In the genomic region with DNA sequence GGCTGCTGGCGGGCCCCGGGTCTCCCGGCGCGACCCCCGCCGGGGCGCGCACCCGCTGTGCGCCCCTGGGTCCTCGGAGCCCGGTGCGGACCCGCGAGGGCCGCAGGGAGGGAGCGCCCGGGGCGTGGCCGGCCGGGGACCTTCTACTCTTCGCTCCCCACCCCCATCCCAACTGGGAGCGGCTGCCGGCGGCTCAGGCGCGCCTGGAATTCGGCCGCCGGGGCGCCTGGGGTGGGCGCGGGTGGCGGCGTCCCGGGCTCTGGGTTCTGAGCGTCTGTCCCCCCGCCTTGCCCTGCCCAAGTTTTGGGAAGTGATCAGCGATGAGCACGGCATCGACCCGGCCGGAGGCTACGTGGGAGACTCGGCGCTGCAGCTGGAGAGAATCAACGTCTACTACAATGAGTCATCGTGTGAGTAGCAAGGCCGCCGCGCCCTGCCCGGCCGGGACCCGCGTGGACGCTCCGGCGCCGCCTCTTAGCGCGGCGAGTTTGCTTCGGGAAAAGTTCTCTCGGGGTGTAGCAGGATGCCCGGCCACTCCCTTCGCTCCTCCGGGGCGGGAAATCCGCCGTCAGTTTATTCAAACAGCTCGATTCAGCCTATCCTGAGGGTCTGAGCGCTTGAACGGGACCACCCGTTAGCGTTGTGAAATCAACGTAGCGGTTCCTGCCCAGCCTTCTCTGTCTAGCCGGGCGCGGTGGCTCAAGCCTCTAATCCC, we compare ENCODE assay signal across 9 cellular contexts. TPM values are rescaled to one million over a fixed set of nuclear protein-coding genes. Genes with fewer than 3 reads are reported as not detected.
DNase-seq lines count a peak whose midpoint lies in the region; ATAC-seq and TF ChIP-seq lines count a peak whose summit lies in the region.
"Had no signal": no experiment of that assay in that cellular context is flagged by ENCODE, and none has a peak within 500 bp of the region (broad histone marks: within the 10 kb centered on the region; RNA-seq: fewer than 3 reads in every experiment).

No MANE protein-coding gene starts in this region.

- H3K36me3 Mint-ChIP-seq in stimulated activated effector memory CD8-positive, alpha-beta T cell treated with anti-CD3 and anti-CD28 coated beads, Interleukin-12 subunit alpha, Interleukin-12 subunit beta, amount 100 ng/mL, for 72 hours, result peaks cover 4% of the 10 kb centered on the region

- intact Hi-C loops in left colon (cut with DNase I, micrococcal nuclease), result no loop called here

- peak; percentile 33 for ATAC-seq in HG03159 (IDR thresholded peaks at IDR 0.05; ENCODE audit: unreplicated experiment)
- peak; percentile 84 for ATAC-seq in left colon
- ATAC-seq in stimulated activated effector memory CD8-positive, alpha-beta T cell treated with anti-CD3 and anti-CD28 coated beads, Interleukin-12 subunit alpha, Interleukin-12 subunit beta, amount 100 ng/mL, for 72 hours, result peak; percentile 82
- ATAC-seq in GM18873 (IDR thresholded peaks at IDR 0.05; ENCODE audit: low FRiP score, unreplicated experiment), result no peak

- peaks cover 4% of the 10 kb centered on the region for H3K9me3 Mint-ChIP-seq in stimulated activated effector memory CD8-positive, alpha-beta T cell treated with anti-CD3 and anti-CD28 coated beads, Interleukin-12 subunit alpha, Interleukin-12 subunit beta, amount 100 ng/mL, for 72 hours

- peak overlapping the region; percentile 81 for H3K4me3 ChIP-seq in choroid plexus epithelial cell (ENCODE audit: low read depth, low read length)

- H3K4me3 Mint-ChIP-seq in stimulated activated effector memory CD8-positive, alpha-beta T cell treated with anti-CD3 and anti-CD28 coated beads, Interleukin-12 subunit alpha, Interleukin-12 subunit beta, amount 100 ng/mL, for 72 hours, result peak overlapping the region; percentile 61

- DNase-seq in CD1c-positive myeloid dendritic cell (ENCODE audit: extremely low spot score), result peak; percentile 96
- DNase-seq in GM19238 (ENCODE audit: insufficient read length, low spot score), result peak; percentile 66
- DNase-seq in RPMI7951 (ENCODE audit: low read depth), result peak; percentile 91
- DNase-seq in choroid plexus epithelial cell (ENCODE audit: low read depth), result peak; percentile 91
- DNase-seq in left colon, result peak; percentile 72
- peak; percentile 12 to 58 for DNase-seq in stimulated activated effector memory CD8-positive, alpha-beta T cell treated with anti-CD3 and anti-CD28 coated beads, Interleukin-12 subunit alpha, Interleukin-12 subunit beta, amount 100 ng/mL, for 72 hours (ENCODE audit: low spot score in 2 of 2)

- H3K4me1 Mint-ChIP-seq in stimulated activated effector memory CD8-positive, alpha-beta T cell treated with anti-CD3 and anti-CD28 coated beads, Interleukin-12 subunit alpha, Interleukin-12 subunit beta, amount 100 ng/mL, for 72 hours, result peaks cover 18% of the 10 kb centered on the region

- H3K27ac Mint-ChIP-seq in stimulated activated effector memory CD8-positive, alpha-beta T cell treated with anti-CD3 and anti-CD28 coated beads, Interleukin-12 subunit alpha, Interleukin-12 subunit beta, amount 100 ng/mL, for 72 hours, result no peak overlapping the region

- no peak for TF ChIP-seq CTCF in choroid plexus epithelial cell (conservative IDR thresholded peaks at IDR 0.05; ENCODE audit: low read depth, low read length)

RNA-seq across cellular contexts. Expression of gene TUBB6, which starts 0.5 kb away (rescaled TPM):
- 522 and 588 TPM in 2 replicates for total RNA-seq in RPMI7951 (2014; rRNA removed; shearing (Covaris generic))
- total RNA-seq in left colon, result 10 to 100 TPM in 1 of 2 donors, 1 to 10 TPM in 1; 8.3 to 29.8 TPM

RNA-seq across cellular contexts. Expression of gene CIDEA, which starts 54.4 kb away (rescaled TPM):
- total RNA-seq in RPMI7951 (2014; rRNA removed; shearing (Covaris generic)), result not detected in 2 replicates
- total RNA-seq in left colon, result under 1 TPM in 1 of 2 donors, not detected in 1; 0.34 TPM
- total RNA-seq: T-helper 2 cell treated with Interferon-gamma antibody and Interleukin-4, amounts not matched to agents 100 ng/mL and 5 ng/mL, for 36 hours had no signal

Comparison
In these comparisons a context has a peak if more than half of its experiments do, and no peak if none do; other contexts are left out.
1. DNase-seq: peak in every context shown above with its lines; median percentile 96 in CD1c-positive myeloid dendritic cell; 91 in RPMI7951; 91 in choroid plexus epithelial cell; 72 in left colon; 66 in GM19238; 35 in stimulated activated effector memory CD8-positive, alpha-beta T cell treated with anti-CD3 and anti-CD28 coated beads, Interleukin-12 subunit alpha, Interleukin-12 subunit beta, amount 100 ng/mL, for 72 hours.
2. RNA of gene TUBB6, which starts 0.5 kb away (total RNA-seq): 522 to 588 TPM in RPMI7951; 8.3 to 29.8 TPM in left colon; every median in the first group is over 10 times any median in the second.